1 cellular context compared by ENCODE assay signal in genomic region chr2:73987109-73987947, GRCh38.
TF ChIP-seq lines count a peak whose summit lies in the region.

No MANE protein-coding gene starts in this region.

TF ChIP-seq in HepG2, 621 proteins besides CTCF, POLR2A, EP300 and RAD21 (continued from another document and continues in another):
- peak; percentile 58 for TF ChIP-seq ZNF687 (CRISPR knock-in tag; IDR thresholded peaks at IDR 0.05)
- TF ChIP-seq HINFP (CRISPR knock-in tag; IDR thresholded peaks at IDR 0.05; ENCODE audit: low read depth) = no peak
- peak; percentile 52 for TF ChIP-seq STAG1 (CRISPR knock-in tag; IDR thresholded peaks at IDR 0.05)
- 0 out of 2 replicates have a peak, but pooled peaks have one; percentile 43 for TF ChIP-seq ZNF230 (CRISPR knock-in tag; IDR thresholded peaks at IDR 0.05)
- TF ChIP-seq HNRNPLL (IDR thresholded peaks at IDR 0.05; ENCODE audit: low read depth, low read length, poor library complexity, severe bottlenecking) = peak; percentile 49
- TF ChIP-seq RORA (CRISPR knock-in tag; IDR thresholded peaks at IDR 0.05) = no peak
- 0 out of 2 replicates have a peak, but pooled peaks have one; percentile 49 for TF ChIP-seq MIER2 (CRISPR knock-in tag; IDR thresholded peaks at IDR 0.05)
- peak; percentile 41; the same call in 1 of the 2 replicates for TF ChIP-seq ZNF605 (CRISPR knock-in tag; IDR thresholded peaks at IDR 0.05)
- TF ChIP-seq AGO2 (optimal IDR thresholded peaks at IDR 0.05; ENCODE audit: low read depth, low read length) = peak; percentile 58
- TF ChIP-seq ZNF772 (CRISPR knock-in tag; IDR thresholded peaks at IDR 0.05) = 0 out of 2 replicates have a peak, but pooled peaks have one; percentile 37
- peak; percentile 79 for TF ChIP-seq ZBTB33 (CRISPR knock-in tag; IDR thresholded peaks at IDR 0.05)
- TF ChIP-seq NFKB2 (CRISPR knock-in tag; IDR thresholded peaks at IDR 0.05; ENCODE audit: borderline replicate concordance) = 0 out of 2 replicates have a peak, but pooled peaks have one; percentile 6
- no peak for TF ChIP-seq AKNA (CRISPR knock-in tag; IDR thresholded peaks at IDR 0.05; ENCODE audit: borderline replicate concordance)
- no peak for TF ChIP-seq HNF4A (CRISPR knock-in tag; IDR thresholded peaks at IDR 0.05)
- TF ChIP-seq ZNF326 (CRISPR knock-in tag; IDR thresholded peaks at IDR 0.05; ENCODE audit: borderline replicate concordance) = no peak
- no peak for TF ChIP-seq ETV6 (CRISPR knock-in tag; conservative IDR thresholded peaks at IDR 0.05)
- peak; percentile 22; the same call in 1 of the 2 replicates for TF ChIP-seq ZFX (CRISPR knock-in tag; IDR thresholded peaks at IDR 0.05; ENCODE audit: low read depth)
- TF ChIP-seq XRCC5 (optimal IDR thresholded peaks at IDR 0.05; ENCODE audit: low read length) = peak; percentile 18
- no peak; the same call in 1 of the 2 replicates for TF ChIP-seq ZNF598 (CRISPR knock-in tag; IDR thresholded peaks at IDR 0.05; ENCODE audit: borderline replicate concordance)
- TF ChIP-seq ARID5B (CRISPR knock-in tag; IDR thresholded peaks at IDR 0.05) = no peak
- TF ChIP-seq HOXA5 (CRISPR knock-in tag; IDR thresholded peaks at IDR 0.05) = no peak
- TF ChIP-seq HNF1B (CRISPR knock-in tag; IDR thresholded peaks at IDR 0.05) = 0 out of 2 replicates have a peak, but pooled peaks have one; percentile 46
- TF ChIP-seq ARID4A (CRISPR knock-in tag; IDR thresholded peaks at IDR 0.05; ENCODE audit: borderline replicate concordance) = 0 out of 2 replicates have a peak, but pooled peaks have one; percentile 35
- TF ChIP-seq ZNF264 (CRISPR knock-in tag; IDR thresholded peaks at IDR 0.05) = no peak
- TF ChIP-seq ZNF788 (CRISPR knock-in tag; IDR thresholded peaks at IDR 0.05; ENCODE audit: borderline replicate concordance) = 0 out of 2 replicates have a peak, but pooled peaks have one; percentile 25
